ENCODE assay signal across 8 cellular contexts in the genomic region with DNA sequence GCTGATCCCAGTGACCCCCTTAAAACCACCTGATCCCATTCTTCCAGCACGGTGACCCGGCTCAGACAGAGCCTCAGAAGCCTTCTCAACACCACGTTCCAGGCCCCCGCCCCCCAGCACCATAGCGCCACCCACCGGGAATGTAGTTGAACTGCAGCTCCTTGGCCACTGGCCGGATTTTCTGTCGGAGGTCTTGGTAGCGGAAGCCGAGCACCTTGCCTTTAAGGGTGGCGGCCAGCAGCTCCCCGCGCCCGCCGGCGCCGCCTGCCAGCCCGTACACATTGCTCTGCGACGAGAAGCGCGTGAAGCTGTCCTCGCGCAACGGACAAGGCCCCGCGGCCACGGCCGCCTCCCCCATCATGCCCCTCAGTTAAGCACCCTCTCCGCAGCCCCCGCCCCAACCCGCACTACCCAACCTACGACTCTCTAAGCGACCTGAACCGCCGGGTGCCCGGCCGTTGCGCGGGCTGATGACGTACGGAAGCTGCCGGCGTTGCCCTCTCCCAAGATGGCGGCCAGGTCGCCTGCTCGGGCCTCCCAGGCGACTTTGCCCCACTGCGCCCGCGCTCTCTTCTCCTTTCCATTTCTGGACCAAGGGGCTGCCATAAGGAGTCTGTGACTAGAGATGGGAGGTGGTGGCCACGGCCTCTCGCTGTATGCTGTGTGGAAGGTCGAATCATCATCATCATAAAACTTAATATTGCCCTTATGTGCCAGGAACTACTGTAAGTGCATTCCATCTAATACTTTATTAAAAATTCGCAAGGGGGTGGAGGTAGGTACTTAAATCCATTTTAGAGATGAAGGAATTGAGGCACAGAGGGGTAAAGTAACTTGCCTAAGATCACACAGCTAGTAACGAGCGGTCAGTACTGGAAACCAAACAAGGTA. TPM values are rescaled to one million over a fixed set of nuclear protein-coding genes. Genes with fewer than 3 reads are reported as not detected.
DNase-seq lines count a peak whose midpoint lies in the region; ATAC-seq and TF ChIP-seq lines count a peak whose summit lies in the region.

A gene (minus strand): TSS at position 420 of the 891 bp plus-strand sequence. CDS start 59 bp downstream, at position 361.

- no peaks in the 10 kb centered on the region for H3K79me2 ChIP-seq in OCI-LY1 (ENCODE audit: insufficient read depth, low read length)

- peak; percentile 77 for TF ChIP-seq POLR2A in IMR-90 (IDR thresholded peaks at IDR 0.05; ENCODE audit: low read depth, low read length)

- H3K9ac ChIP-seq in IMR-90 (ENCODE audit: low read depth, low read length): peak within 1 kb of the TSS; percentile 99
- H3K9ac ChIP-seq in OCI-LY1 (ENCODE audit: low read length): peak within 1 kb of the TSS; percentile 100

- H4K5ac ChIP-seq in IMR-90 (ENCODE audit: low read depth, low read length): peak within 1 kb of the TSS; percentile 96

- in situ Hi-C loops in Caki2 (cut with HindIII; ENCODE audit: low pct_unique_long_range_greater_than_20kb, low sequenced_read_pairs): no loop called here
- in situ Hi-C loops in IMR-90 (cut with MboI; ENCODE audit: low sequenced_read_pairs): no loop called here

- H3K9me2 ChIP-seq in OCI-LY1 (ENCODE audit: low read depth, low read length): no peaks in the 10 kb centered on the region

- peak within 1 kb of the TSS; percentile 94 for H4K91ac ChIP-seq in IMR-90 (ENCODE audit: insufficient read depth, low read depth, low read length)

- H2BK5ac ChIP-seq in IMR-90 (ENCODE audit: low read depth, low read length, poor library complexity, severe bottlenecking): peak within 1 kb of the TSS; percentile 96

- H2BK15ac ChIP-seq in IMR-90 (ENCODE audit: low read depth, low read length): peak within 1 kb of the TSS; percentile 67; the same call in 1 of the 3 replicates

- H3K4me1 ChIP-seq in IMR-90 (ENCODE audit: control insufficient read depth, insufficient read depth, low read length): peaks cover 2% of the 10 kb centered on the region; the same call in 1 of the 2 replicates
- H3K4me1 ChIP-seq in OCI-LY1 (ENCODE audit: insufficient read depth, low read length, severe bottlenecking): peaks cover 23% of the 10 kb centered on the region
- peaks cover 25% of the 10 kb centered on the region for H3K4me1 ChIP-seq in mononuclear cell (ENCODE audit: insufficient read depth, low read length)

- ATAC-seq in GM21423 (IDR thresholded peaks at IDR 0.05; ENCODE audit: unreplicated experiment) (peak; percentile 62), IMR-90 (ENCODE audit: low read depth) (peak; percentile 91)

- peak within 1 kb of the TSS; percentile 98 for H3K4ac ChIP-seq in IMR-90 (ENCODE audit: low read depth, low read length)

- no peaks in the 10 kb centered on the region for H4K20me1 ChIP-seq in IMR-90 (ENCODE audit: insufficient read depth, low read length)
- no peaks in the 10 kb centered on the region for H4K20me1 ChIP-seq in OCI-LY1 (ENCODE audit: insufficient read depth, low read length)

- TF ChIP-seq RAD21 in IMR-90 (IDR thresholded peaks at IDR 0.05; ENCODE audit: low read length): peak; percentile 57

- H3K27ac ChIP-seq in IMR-90 (ENCODE audit: insufficient read depth, low read length): peak within 1 kb of the TSS; percentile 97
- H3K27ac ChIP-seq in OCI-LY1 (ENCODE audit: low read depth, low read length, poor library complexity, severe bottlenecking): peak within 1 kb of the TSS; percentile 78

- peaks cover 0 to 18% of the 10 kb centered on the region in 2 experiments; a peak in 2 of 4 replicates for H3K79me1 ChIP-seq in IMR-90 (ENCODE audit: low read depth in 1 of 2, low read length in 2 of 2)

- H3K9me3 ChIP-seq in IMR-90 (ENCODE audit: control insufficient read depth, insufficient read depth, low read length) (no peaks in the 10 kb centered on the region), OCI-LY1 (ENCODE audit: low read length) (no peaks in the 10 kb centered on the region), mononuclear cell (ENCODE audit: low read depth, low read length) (no peaks in the 10 kb centered on the region)

- H3K4me3 ChIP-seq in IMR-90 (ENCODE audit: insufficient read depth, low read depth, low read length) (peak within 1 kb of the TSS; percentile 64), OCI-LY1 (ENCODE audit: low read depth, low read length, poor library complexity, severe bottlenecking) (peak within 1 kb of the TSS; percentile 96), epithelial cell of esophagus (ENCODE audit: low read length) (peak within 1 kb of the TSS; percentile 89), mononuclear cell (ENCODE audit: low read length) (peak within 1 kb of the TSS; percentile 72)

- dilution Hi-C loops in IMR-90 (cut with HindIII; ENCODE audit: low sequenced_read_pairs, unreplicated experiment): no loop called here

- peak; percentile 96 for TF ChIP-seq CTCF in IMR-90 (conservative IDR thresholded peaks at IDR 0.05; ENCODE audit: low read depth, low read length)
- TF ChIP-seq CTCF in OCI-LY1 (IDR thresholded peaks at IDR 0.05; ENCODE audit: low read length): peak; percentile 99
- peak; percentile 87 for TF ChIP-seq CTCF in epithelial cell of esophagus (IDR thresholded peaks at IDR 0.05; ENCODE audit: insufficient read depth, low read depth, low read length, missing control alignments)

- H3K14ac ChIP-seq in IMR-90 (replicated peaks; ENCODE audit: low read depth, low read length): peak within 1 kb of the TSS; percentile 100

- H2AK5ac ChIP-seq in IMR-90 (ENCODE audit: low read depth, low read length): peak within 1 kb of the TSS; percentile 95

- POLR2A ChIA-PET in IMR-90 (lab: Charles Lee; ENCODE audit: unreplicated experiment): no interaction called here

- H4K8ac ChIP-seq in IMR-90 (ENCODE audit: low read depth in 2 of 2, low read length in 2 of 2): peak within 1 kb of the TSS; percentile 94 to 100

- BruUV-seq in IMR-90 (replicated peaks; lab: Mats Ljungman, UMichigan): no TSS peak

- DNase-seq in Caki2 (ENCODE audit: low read depth) (peak; percentile 85), IMR-90 (peak; percentile 90), activated T-cell treated with anti-CD3 and anti-CD28 coated beads for 1 hour (ENCODE audit: low read depth) (peak; percentile 79), epithelial cell of esophagus (ENCODE audit: low read depth) (peak; percentile 90)
- peak; percentile 77 to 78 for DNase-seq in stimulated activated CD8-positive, alpha-beta memory T cell treated with anti-CD3 and anti-CD28 coated beads, Interleukin-2, amount 100 ng/mL, for 1 hour (ENCODE audit: low read depth in 2 of 2)

- peak within 1 kb of the TSS; percentile 90 for H2AFZ ChIP-seq in IMR-90 (replicated peaks; ENCODE audit: low read length, poor library complexity)
- peak within 1 kb of the TSS; percentile 92 for H2AFZ ChIP-seq in OCI-LY1 (ENCODE audit: low read length)

- H3F3A ChIP-seq in OCI-LY1 (ENCODE audit: insufficient read depth, low read length): no peaks in the 10 kb centered on the region

- intact Hi-C loops in IMR-90 (cut with micrococcal nuclease): loop anchor here (1.0 to 5.0 kb wide), 2 partner anchors 47 to 214 kb away; no protein-coding TSS in a partner anchor

- H3K36me3 ChIP-seq in IMR-90 (ENCODE audit: control insufficient read depth, insufficient read depth, low read length) (peaks cover 8% of the 10 kb centered on the region; the same call in 1 of the 2 replicates), OCI-LY1 (ENCODE audit: insufficient read depth, low read length) (peaks cover 12% of the 10 kb centered on the region; the same call in 1 of the 2 replicates)

- H3K4me2 ChIP-seq in IMR-90 (ENCODE audit: low read depth, low read length): peak within 1 kb of the TSS; percentile 89
- H3K4me2 ChIP-seq in OCI-LY1 (ENCODE audit: low read length): peak within 1 kb of the TSS; percentile 100

- no peaks in the 10 kb centered on the region for H3K9me1 ChIP-seq in IMR-90 (ENCODE audit: insufficient read depth, low read length)

- H3K18ac ChIP-seq in IMR-90 (ENCODE audit: low read depth, low read length): peak within 1 kb of the TSS; percentile 84

- CTCF ChIA-PET in IMR-90 (lab: Yijun Ruan, JAX): interaction anchor here (0.6 to 2.0 kb wide), 12 partner anchors 10 to 73 kb away, joined by 3 to 12 read pairs (median 4); a partner anchor contains a TSS

- peak within 1 kb of the TSS; percentile 96 for H2AK9ac ChIP-seq in IMR-90 (replicated peaks; ENCODE audit: low read depth, low read length, poor library complexity)

- peak within 1 kb of the TSS; percentile 88 for H2BK120ac ChIP-seq in IMR-90 (ENCODE audit: low read depth, low read length)

- WGBS in IMR-90 (ENCODE audit: extremely low coverage in 2 of 2, insufficient read length in 1 of 2), 2 experiments: 0% methylated on average over 5 of the region's 57 CpGs; no CpG with 5 or more reads in 1 of the 2 experiments

- peak within 1 kb of the TSS; percentile 77; the same call in 1 of the 2 replicates for H2BK20ac ChIP-seq in IMR-90 (ENCODE audit: low read depth, low read length)

- H3K56ac ChIP-seq in IMR-90 (ENCODE audit: extremely low read depth, insufficient read depth, low read length): peak within 1 kb of the TSS; percentile 94

- H3K23ac ChIP-seq in IMR-90 (ENCODE audit: low read depth, low read length): peak within 1 kb of the TSS; percentile 99

- H3K27me3 ChIP-seq in IMR-90 (ENCODE audit: control insufficient read depth, insufficient read depth, low read length) (no peaks in the 10 kb centered on the region), OCI-LY1 (ENCODE audit: insufficient read depth, low read length) (no peaks in the 10 kb centered on the region), mononuclear cell (ENCODE audit: insufficient read depth, low read length) (no peaks in the 10 kb centered on the region)

TF ChIP-seq in IMR-90, 13 proteins besides CTCF, POLR2A, EP300 and RAD21 (continues in another document):
- TF ChIP-seq MXI1 (IDR thresholded peaks at IDR 0.05; ENCODE audit: borderline replicate concordance, low read depth, low read length) (peak; percentile 57; the same call in 1 of the 2 replicates), RCOR1 (IDR thresholded peaks at IDR 0.05; ENCODE audit: insufficient replicate concordance, low read length) (no peak), MAZ (IDR thresholded peaks at IDR 0.05; ENCODE audit: borderline replicate concordance, low read depth, low read length) (peak; percentile 89; the same call in 1 of the 2 replicates), SMC3 (IDR thresholded peaks at IDR 0.05; ENCODE audit: low read depth, low read length) (peak; percentile 43)
- TF ChIP-seq, protein P1, sequence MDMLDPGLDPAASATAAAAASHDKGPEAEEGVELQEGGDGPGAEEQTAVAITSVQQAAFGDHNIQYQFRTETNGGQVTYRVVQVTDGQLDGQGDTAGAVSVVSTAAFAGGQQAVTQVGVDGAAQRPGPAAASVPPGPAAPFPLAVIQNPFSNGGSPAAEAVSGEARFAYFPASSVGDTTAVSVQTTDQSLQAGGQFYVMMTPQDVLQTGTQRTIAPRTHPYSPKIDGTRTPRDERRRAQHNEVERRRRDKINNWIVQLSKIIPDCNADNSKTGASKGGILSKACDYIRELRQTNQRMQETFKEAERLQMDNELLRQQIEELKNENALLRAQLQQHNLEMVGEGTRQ (IDR thresholded peaks at IDR 0.05; ENCODE audit: low read depth, low read length): 0 out of 2 replicates have a peak, but pooled peaks have one; percentile 10

RNA-seq across cellular contexts. Expression of the gene that starts here (rescaled TPM):
- 4.7 and 4.8 TPM in 2 replicates for total RNA-seq in Caki2 (2014; rRNA removed; shearing (Covaris generic); ENCODE audit: low replicate concordance)
- total RNA-seq in IMR-90 (2012; rRNA removed) (3.9 and 4.1 TPM in 2 replicates), mononuclear cell (1.3 TPM)
- polyA plus RNA-seq in IMR-90 (2012; rRNA removed): 13.5 and 15.4 TPM in 2 replicates
- 8.7 and 12.4 TPM in 2 replicates for polyA plus RNA-seq in IMR-90 (2012; cell fraction: cytosol; rRNA removed)
- polyA plus RNA-seq in IMR-90 (2012; cell fraction: nucleus; rRNA removed; ENCODE audit: low replicate concordance): 32.1 and 54.1 TPM in 2 replicates

Comparison
In these comparisons a context has a peak if more than half of its experiments do, and no peak if none do; other contexts are left out.
1. Peak in every context shown above with its lines: DNase-seq, ATAC-seq, H3K4me3 ChIP-seq and H3K27ac ChIP-seq.